Comparison of ENCODE assay signal across 8 cellular contexts in the genomic region with DNA sequence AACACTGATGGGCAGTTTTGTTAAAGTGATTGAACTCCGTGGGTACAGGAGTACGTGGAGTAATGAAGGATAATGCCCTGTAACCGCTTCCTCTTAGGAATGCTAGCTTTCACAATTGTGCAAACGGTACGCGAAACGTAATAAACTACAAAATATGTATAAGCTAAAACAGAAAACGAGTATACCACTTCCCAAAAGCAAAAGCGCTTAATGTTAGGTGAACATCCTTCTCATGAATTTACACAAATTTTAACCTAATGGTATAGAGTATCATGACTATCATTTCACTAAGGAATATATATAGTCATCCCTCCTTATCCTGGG. TPM values are rescaled to one million over a fixed set of nuclear protein-coding genes. Genes with fewer than 3 reads are reported as not detected.
DNase-seq lines count a peak whose midpoint lies in the region; ATAC-seq, FAIRE-seq and TF ChIP-seq lines count a peak whose summit lies in the region.

No MANE protein-coding gene starts in this region.

- no peak overlapping the region for H2BK120ac ChIP-seq in H1 (replicated peaks; ENCODE audit: low read depth, low read length)

- no peak overlapping the region for H2BK20ac ChIP-seq in H1 (ENCODE audit: low read length)

- H4K20me1 ChIP-seq in Loucy (ENCODE audit: insufficient read depth, low read length, poor library complexity, severe bottlenecking) (no peaks in the 10 kb centered on the region), H1 (replicated peaks in 1 of 2; ENCODE audit: control insufficient read depth in 1 of 2, insufficient read depth in 2 of 2, low read length in 2 of 2) (no peaks in the 10 kb centered on the region)

- no peaks in the 10 kb centered on the region for H3F3A ChIP-seq in Loucy (ENCODE audit: low read depth)

- H3K27ac ChIP-seq in H1 (ENCODE audit: low read depth, low read length) (no peak overlapping the region), parathyroid adenoma (peak overlapping the region; percentile 93)

- no peak overlapping the region for H4K91ac ChIP-seq in H1 (replicated peaks; ENCODE audit: insufficient read length, low read length)

- no peak for TF ChIP-seq RAD21 in H1 (IDR thresholded peaks at IDR 0.05 in 1 of 2, conservative IDR thresholded peaks at IDR 0.05 in 1 of 2; ENCODE audit: low read depth in 2 of 2, low read length in 2 of 2)

- no peak for ATAC-seq in HG02840 (IDR thresholded peaks at IDR 0.05; ENCODE audit: low FRiP score, unreplicated experiment)

- H4K8ac ChIP-seq in H1 (ENCODE audit: extremely low read depth, insufficient read depth, low read length): no peak overlapping the region

- H3K36me3 ChIP-seq in GM06990 (ENCODE audit: control insufficient read depth, insufficient read depth, low read length) (no peaks in the 10 kb centered on the region), Loucy (ENCODE audit: insufficient read depth, low read length) (no peaks in the 10 kb centered on the region), H1 (ENCODE audit: control insufficient read depth in 2 of 4, insufficient read depth in 4 of 4, low read length in 3 of 4) (no peaks in the 10 kb centered on the region), parathyroid adenoma (ENCODE audit: control insufficient read depth, insufficient read depth, low read length) (no peaks in the 10 kb centered on the region)

- H3K4me2 ChIP-seq in Loucy (ENCODE audit: low read depth, low read length, poor library complexity, severe bottlenecking) (peak overlapping the region; percentile 60), H1 (ENCODE audit: insufficient read depth in 1 of 2, low read depth in 2 of 2, low read length in 2 of 2) (peak overlapping the region; percentile 2 to 71; a peak in 3 of 4 replicates), parathyroid adenoma (ENCODE audit: low read length) (peak overlapping the region; percentile 64)

- H3K14ac ChIP-seq in H1 (ENCODE audit: insufficient read length): no peak overlapping the region

- CTCF ChIA-PET in H1 (lab: Charles Lee; ENCODE audit: partially characterized antibody): interaction anchor here (0.8 to 1.6 kb wide), 7 partner anchors 13 to 135 kb away, joined by 3 to 8 read pairs (median 4); a partner anchor contains a TSS

- peak overlapping the region; percentile 91 for H2AFZ ChIP-seq in Loucy (ENCODE audit: low read length)
- peak overlapping the region; percentile 99; the same call in 1 of the 2 replicates for H2AFZ ChIP-seq in H1 (ENCODE audit: low read length)
- peak overlapping the region; percentile 94 for H2AFZ ChIP-seq in parathyroid adenoma

- no peak overlapping the region for H2AK5ac ChIP-seq in H1 (ENCODE audit: low read depth, low read length)

- 53% methylated on average over 9 of the region's 9 CpGs; no CpG with 5 or more reads in 1 of the 2 experiments for WGBS in H1 (ENCODE audit: extremely low coverage in 1 of 2, insufficient coverage in 1 of 2, insufficient read length in 1 of 2, insufficient replicate concordance in 2 of 2, low coverage in 1 of 2, low lambda C conversion rate in 2 of 2, missing lambda C conversion rate in 1 of 2), 2 experiments

- H2BK5ac ChIP-seq in H1 (ENCODE audit: low read depth, low read length): no peak overlapping the region

- H3K4ac ChIP-seq in H1 (replicated peaks; ENCODE audit: insufficient read length, low read depth, low read length): no peak overlapping the region

- peaks cover 21% of the 10 kb centered on the region for H3K4me1 ChIP-seq in Loucy (ENCODE audit: insufficient read depth, low read length, poor library complexity, severe bottlenecking)
- H3K4me1 ChIP-seq in H1 (replicated peaks in 1 of 4; ENCODE audit: control insufficient read depth in 3 of 4, insufficient read depth in 4 of 4, low read length in 3 of 4): no peaks in the 10 kb centered on the region
- no peaks in the 10 kb centered on the region for H3K4me1 ChIP-seq in parathyroid adenoma

- H3K9ac ChIP-seq in Loucy (ENCODE audit: low read depth, low read length, poor library complexity, severe bottlenecking): peak overlapping the region; percentile 54
- no peak overlapping the region for H3K9ac ChIP-seq in H1 (replicated peaks in 1 of 4; ENCODE audit: extremely low read depth in 1 of 4, low read depth in 3 of 4, low read length in 3 of 4)
- no peak overlapping the region for H3K9ac ChIP-seq in parathyroid adenoma

- TF ChIP-seq POLR2A in H1 (IDR thresholded peaks at IDR 0.05; ENCODE audit: control extremely low read depth in 1 of 2, low read depth in 2 of 2, low read length in 2 of 2): no peak

- H3K23me2 ChIP-seq in H1 (ENCODE audit: low read depth, low read length): no peaks in the 10 kb centered on the region

- POLR2A ChIA-PET in H1 (lab: Charles Lee; ENCODE audit: partially characterized antibody): interaction anchor here (1.0 kb wide), 1 partner anchor 33 kb away, joined by 6 read pairs; a partner anchor contains a TSS

- TF ChIP-seq CTCF in GM06990 (IDR thresholded peaks at IDR 0.05; ENCODE audit: insufficient read depth, low read length, poor library complexity, severe bottlenecking) (no peak), Loucy (conservative IDR thresholded peaks at IDR 0.05; ENCODE audit: low read length) (no peak), H1 (IDR thresholded peaks at IDR 0.05; ENCODE audit: control extremely low read depth in 1 of 3, insufficient read depth in 1 of 3, low read depth in 1 of 3, low read length in 3 of 3) (no peak), parathyroid adenoma (IDR thresholded peaks at IDR 0.05) (no peak)

- TF ChIP-seq EP300 in H1 (IDR thresholded peaks at IDR 0.05; ENCODE audit: borderline replicate concordance in 1 of 2, low read depth in 2 of 2, low read length in 2 of 2): no peak

- no peak overlapping the region for H2BK15ac ChIP-seq in H1 (ENCODE audit: low read length)

- no peaks in the 10 kb centered on the region for H3K79me1 ChIP-seq in H1 (ENCODE audit: low read depth, low read length)

- no peaks in the 10 kb centered on the region for H3K9me2 ChIP-seq in Loucy (replicated peaks; ENCODE audit: low read depth, low read length)

- H3K23ac ChIP-seq in H1 (ENCODE audit: insufficient read length): no peak overlapping the region

- H3K9me3 ChIP-seq in Loucy (ENCODE audit: insufficient read depth, low read depth, low read length) (no peaks in the 10 kb centered on the region), H1 (ENCODE audit: insufficient read depth in 2 of 2, low read depth in 1 of 2, low read length in 1 of 2) (peaks cover 4 to 10% of the 10 kb centered on the region in 2 experiments; a peak in 3 of 4 replicates), parathyroid adenoma (ENCODE audit: control insufficient read depth, low read length) (no peaks in the 10 kb centered on the region)

- no peak overlapping the region for H4K5ac ChIP-seq in H1 (ENCODE audit: insufficient read length, low read depth, low read length)

- no peak for FAIRE-seq in H1 (lab: Jason Lieb, UNC)

- DNase-seq in GM06990 (ENCODE audit: extremely low read depth, insufficient read length): no peak
- no peak for DNase-seq in H1 (ENCODE audit: low read depth in 1 of 2, low spot score in 2 of 2)
- DNase-seq in NCI-H2081 treated with DMSO at 0.1 percent for 48 hours (lab: John Stamatoyannopoulos, UW): no peak
- no peak for DNase-seq in NCI-H69 (lab: John Stamatoyannopoulos, UW)
- DNase-seq in NCI-H2227 treated with DMSO at 0.1 percent for 48 hours (lab: John Stamatoyannopoulos, UW): no peak

- H3K4me3 ChIP-seq in GM06990 (replicated peaks; ENCODE audit: low read depth, low read length) (peak overlapping the region; percentile 65), Loucy (ENCODE audit: low read length, poor library complexity, severe bottlenecking) (peak overlapping the region; percentile 48), H1 (ENCODE audit: extremely low read depth in 1 of 4, insufficient read depth in 2 of 4, low read depth in 3 of 4, low read length in 4 of 4) (peak overlapping the region in 1 of 4 experiments; percentile 25; a peak in 2 of 8 replicates), parathyroid adenoma (ENCODE audit: low read depth, low read length) (peak overlapping the region; percentile 65)

- H3K27me3 ChIP-seq in GM06990 (replicated peaks; ENCODE audit: control insufficient read depth, insufficient read depth, low read length): no peaks in the 10 kb centered on the region
- H3K27me3 ChIP-seq in Loucy (ENCODE audit: insufficient read depth, low read length, poor library complexity, severe bottlenecking): no peaks in the 10 kb centered on the region
- no peaks in the 10 kb centered on the region for H3K27me3 ChIP-seq in H1 (replicated peaks in 1 of 4; ENCODE audit: control insufficient read depth in 3 of 4, extremely low read depth in 1 of 4, insufficient read depth in 3 of 4, low read length in 3 of 4)
- H3K27me3 ChIP-seq in parathyroid adenoma (ENCODE audit: control insufficient read depth, insufficient read depth, low read length): no peaks in the 10 kb centered on the region

- no peak overlapping the region for H2BK12ac ChIP-seq in H1 (ENCODE audit: low read depth, low read length)

- no peak overlapping the region for H3K56ac ChIP-seq in H1 (replicated peaks; ENCODE audit: insufficient read length, low read depth, low read length)

- no peak overlapping the region for H3K18ac ChIP-seq in H1 (ENCODE audit: extremely low read depth, low read length)

- H3K79me2 ChIP-seq in Loucy (ENCODE audit: insufficient read depth, low read length): peaks cover 4% of the 10 kb centered on the region; the same call in 1 of the 2 replicates
- no peaks in the 10 kb centered on the region for H3K79me2 ChIP-seq in H1 (ENCODE audit: control insufficient read depth in 1 of 2, insufficient read depth in 2 of 2, low read length in 2 of 2)
- H3K79me2 ChIP-seq in parathyroid adenoma: peaks cover 3% of the 10 kb centered on the region

TF ChIP-seq in H1, 55 proteins besides CTCF, POLR2A, EP300 and RAD21:
- TF ChIP-seq CHD1 (IDR thresholded peaks at IDR 0.05; ENCODE audit: low read depth, low read length): no peak

RNA-seq across cellular contexts. Expression of a gene that starts 0.4 kb away (rescaled TPM):
- total RNA-seq in H1 (2021; fragmentation: NEBNext Ultra II Directional; extraction: Animal tissue kit (Norgen Biotek cat#: 25700)): 0.78 and 1.3 TPM in 2 replicates
- polyA plus RNA-seq in H1 (2011; rRNA removed): 0.09 and 0.17 TPM in 2 replicates
- polyA plus RNA-seq in H1 (2011; cell fraction: cytosol; rRNA removed): 0.31 TPM
- polyA plus RNA-seq in H1 (2011; cell fraction: nucleus; rRNA removed): 0.16 TPM
- 0.23 to 0.28 TPM (median 0.26 TPM) in 4 replicates for polyA plus RNA-seq in H1 (2012, experiment 1 of 2)
- not detected for polyA plus RNA-seq in H1 (2012, experiment 2 of 2)
- polyA plus RNA-seq in H1 (2013, experiment 1 of 2): 0.63 TPM
- 0.42 TPM for polyA plus RNA-seq in H1 (2013, experiment 2 of 2)
- polyA minus RNA-seq in H1 (2011; rRNA and poly(A)+ RNA removed): 0.28 and 0.46 TPM in 2 replicates
- 0.37 TPM for polyA minus RNA-seq in H1 (2011; cell fraction: cytosol; rRNA and poly(A)+ RNA removed)
- polyA minus RNA-seq in H1 (2011; cell fraction: nucleus; rRNA and poly(A)+ RNA removed): 0.60 TPM

RNA-seq across cellular contexts. Expression of a gene that starts 33.6 kb away (rescaled TPM):
- total RNA-seq in H1 (2021; fragmentation: NEBNext Ultra II Directional; extraction: Animal tissue kit (Norgen Biotek cat#: 25700)): 46.8 and 48.3 TPM in 2 replicates
- polyA plus RNA-seq in H1 (2011; rRNA removed): 3.6 and 6.0 TPM in 2 replicates
- 7.3 TPM for polyA plus RNA-seq in H1 (2011; cell fraction: cytosol; rRNA removed)
- polyA plus RNA-seq in H1 (2011; cell fraction: nucleus; rRNA removed): 9.2 TPM
- polyA plus RNA-seq in H1 (2012, experiment 1 of 2): 11.8 to 19.5 TPM (median 16.7 TPM) in 4 replicates
- 2.3 TPM for polyA plus RNA-seq in H1 (2012, experiment 2 of 2)
- polyA plus RNA-seq in H1 (2013, experiment 1 of 2): 32.9 TPM
- 28.2 TPM for polyA plus RNA-seq in H1 (2013, experiment 2 of 2)
- 29.9 and 44.2 TPM in 2 replicates for polyA minus RNA-seq in H1 (2011; rRNA and poly(A)+ RNA removed)
- 9.7 TPM for polyA minus RNA-seq in H1 (2011; cell fraction: cytosol; rRNA and poly(A)+ RNA removed)
- polyA minus RNA-seq in H1 (2011; cell fraction: nucleus; rRNA and poly(A)+ RNA removed): 77.1 TPM
